21 cellular contexts compared by ENCODE assay signal in the genomic region with DNA sequence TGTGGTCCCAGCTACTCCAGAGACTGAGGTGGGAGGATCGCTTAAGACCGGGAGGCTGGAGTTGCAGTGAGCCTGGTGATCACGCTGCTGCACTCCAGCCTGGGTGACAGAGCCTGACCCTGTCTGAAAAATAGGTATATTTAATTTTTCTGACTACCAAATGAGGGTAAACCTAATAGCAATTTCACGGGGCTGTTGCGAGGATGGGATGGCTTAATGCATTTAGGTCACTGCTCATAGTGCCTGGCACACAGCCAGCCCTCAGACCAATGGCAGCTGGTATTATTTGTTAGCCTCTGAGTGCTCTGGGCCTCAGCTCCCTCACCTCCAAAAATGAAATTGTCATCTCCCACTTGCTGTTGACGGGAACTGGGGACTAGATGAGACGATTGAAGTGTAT. TPM values are rescaled to one million over a fixed set of nuclear protein-coding genes. Genes with fewer than 3 reads are reported as not detected.
DNase-seq lines count a peak whose midpoint lies in the region; TF ChIP-seq lines count a peak whose summit lies in the region.
"Had no signal": no experiment of that assay in that cellular context is flagged by ENCODE, and none has a peak within 500 bp of the region (broad histone marks: within the 10 kb centered on the region; RNA-seq: fewer than 3 reads in every experiment).

No MANE protein-coding gene starts in this region.

- H3K9me2 ChIP-seq in GM23248 (ENCODE audit: insufficient read depth) = no peaks in the 10 kb centered on the region
- H3K9me2 ChIP-seq: SK-N-SH had no signal

- intact Hi-C loops in thyroid gland (cut with DNase I) = no loop called here

- H3K79me2 ChIP-seq in mesendoderm (ENCODE audit: control insufficient read depth, insufficient read depth, low read length) (no peaks in the 10 kb centered on the region), GM23248 (ENCODE audit: insufficient read depth) (no peaks in the 10 kb centered on the region)

- H3K18ac ChIP-seq in mesendoderm (ENCODE audit: low read length) = no peak overlapping the region

- no peak overlapping the region for H4K8ac ChIP-seq in mesendoderm (ENCODE audit: low read depth, low read length)

- TF ChIP-seq POLR2A in thyroid gland (IDR thresholded peaks at IDR 0.05) = no peak

- in situ Hi-C loops in GM23248 (cut with MboI) = no loop called here

- no peaks in the 10 kb centered on the region for H3F3A ChIP-seq in GM23248 (ENCODE audit: insufficient read depth)

- no peak overlapping the region for H2BK15ac ChIP-seq in mesendoderm (replicated peaks; ENCODE audit: low read depth)

- DNase-seq in DMS 273 (lab: John Stamatoyannopoulos, UW; ENCODE audit: unreplicated experiment) (peak; percentile 50), DMS 273 treated with DMSO at 0.1 percent for 48 hours (lab: John Stamatoyannopoulos, UW) (no peak), RPMI8226 (peak; percentile 42), mesendoderm (no peak), NCI-H1694 (lab: John Stamatoyannopoulos, UW) (no peak), GM23248 (no peak), thyroid gland (no peak)
- DNase-seq: COR-L47; DMS153; KBM-7; MV-4-11; NCI-H1930; NCI-H2171 treated with DMSO at 0.1 percent for 48 hours; NK-92 treated with Interleukin-12 subunit alpha and Interleukin-12 subunit beta, amount 100 ng/mL, for 24 hours; Peyer's patch; SK-N-SH; T-cell had no signal

- H3K27me3 ChIP-seq in mesendoderm (ENCODE audit: insufficient read depth, low read length, poor library complexity) = no peaks in the 10 kb centered on the region
- no peaks in the 10 kb centered on the region for H3K27me3 ChIP-seq in GM23248 (replicated peaks; ENCODE audit: insufficient read depth)
- H3K27me3 ChIP-seq in thyroid gland = no peaks in the 10 kb centered on the region
- H3K27me3 ChIP-seq: Peyer's patch had no signal

- TF ChIP-seq EP300 in Ishikawa (IDR thresholded peaks at IDR 0.05; ENCODE audit: borderline replicate concordance) = no peak

- H2BK5ac ChIP-seq in mesendoderm (ENCODE audit: low read length) = no peak overlapping the region

- no peak for TF ChIP-seq RAD21 in Ishikawa (IDR thresholded peaks at IDR 0.05; ENCODE audit: low read depth)

- no peak overlapping the region for H3K9ac ChIP-seq in mesendoderm (ENCODE audit: low read length)
- no peak overlapping the region for H3K9ac ChIP-seq in GM23248
- H3K9ac ChIP-seq: SK-N-SH had no signal

- H2AFZ ChIP-seq in GM23248 = no peak overlapping the region

- H3K23ac ChIP-seq in mesendoderm (ENCODE audit: low read length) = no peak overlapping the region

- H3K4ac ChIP-seq in mesendoderm (ENCODE audit: low read depth, low read length) = no peak overlapping the region

- H4K20me1 ChIP-seq in GM23248 (ENCODE audit: insufficient read depth) = no peaks in the 10 kb centered on the region

- H3K36me3 ChIP-seq in mesendoderm (ENCODE audit: control insufficient read depth, insufficient read depth, low read length) (no peaks in the 10 kb centered on the region), GM23248 (ENCODE audit: low read depth) (no peaks in the 10 kb centered on the region), thyroid gland (no peaks in the 10 kb centered on the region)
- H3K36me3 ChIP-seq: Peyer's patch had no signal

- no peak overlapping the region for H4K5ac ChIP-seq in mesendoderm (ENCODE audit: low read length)

- H3K4me3 ChIP-seq in mesendoderm (ENCODE audit: low read length) (no peak overlapping the region), GM23248 (no peak overlapping the region), thyroid gland (replicated peaks in 1 of 3) (no peak overlapping the region)
- H3K4me3 ChIP-seq: Peyer's patch had no signal

- H3K9me3 ChIP-seq in GM23248 (ENCODE audit: low read depth) (no peaks in the 10 kb centered on the region), thyroid gland (no peaks in the 10 kb centered on the region)
- H3K9me3 ChIP-seq: SK-N-SH had no signal

- TF ChIP-seq CTCF in thyroid gland (IDR thresholded peaks at IDR 0.05) = no peak

- WGBS in mesendoderm (ENCODE audit: extremely low coverage, insufficient coverage, low lambda C conversion rate) = no CpG with 5 or more reads among the region's 7 CpGs
- WGBS in GM23248 (ENCODE audit: low coverage in 1 of 2, low lambda C conversion rate in 2 of 2, missing lambda C conversion rate in 2 of 2), 2 experiments = 71 to 82% methylated on average over 7 of the region's 7 CpGs
- 87 to 88% methylated on average over 7 of the region's 7 CpGs for WGBS in thyroid gland, 2 donors

- H3K56ac ChIP-seq in mesendoderm (ENCODE audit: low read length) = peak overlapping the region; percentile 15

- H3K4me2 ChIP-seq in mesendoderm (ENCODE audit: low read length) (no peak overlapping the region), GM23248 (ENCODE audit: unreplicated experiment) (no peak overlapping the region)
- H3K4me2 ChIP-seq: SK-N-SH had no signal

- no peak overlapping the region for H2BK120ac ChIP-seq in mesendoderm (ENCODE audit: low read depth, low read length)

- no peaks in the 10 kb centered on the region for H3K79me1 ChIP-seq in mesendoderm (ENCODE audit: low read length)

- H3K27ac ChIP-seq in mesendoderm (ENCODE audit: low read depth, low read length) = no peak overlapping the region
- H3K27ac ChIP-seq in GM23248 = no peak overlapping the region
- no peak overlapping the region for H3K27ac ChIP-seq in thyroid gland
- H3K27ac ChIP-seq: 22Rv1, Peyer's patch had no signal

- H2AK5ac ChIP-seq in mesendoderm (ENCODE audit: low read length) = no peak overlapping the region

- H3K4me1 ChIP-seq in mesendoderm (ENCODE audit: control insufficient read depth, low read depth, low read length) (no peaks in the 10 kb centered on the region), GM23248 (ENCODE audit: insufficient read depth) (no peaks in the 10 kb centered on the region), thyroid gland (no peaks in the 10 kb centered on the region)

TF ChIP-seq in Ishikawa, 13 proteins besides CTCF, POLR2A, EP300 and RAD21:
- TF ChIP-seq TAF1 (IDR thresholded peaks at IDR 0.05; ENCODE audit: low read depth) (no peak), NFIC (IDR thresholded peaks at IDR 0.05) (0 out of 2 replicates have a peak, but pooled peaks have one; percentile 9), FOXM1 (IDR thresholded peaks at IDR 0.05; ENCODE audit: borderline replicate concordance, low read depth) (no peak)
- TF ChIP-seq, protein P1, sequence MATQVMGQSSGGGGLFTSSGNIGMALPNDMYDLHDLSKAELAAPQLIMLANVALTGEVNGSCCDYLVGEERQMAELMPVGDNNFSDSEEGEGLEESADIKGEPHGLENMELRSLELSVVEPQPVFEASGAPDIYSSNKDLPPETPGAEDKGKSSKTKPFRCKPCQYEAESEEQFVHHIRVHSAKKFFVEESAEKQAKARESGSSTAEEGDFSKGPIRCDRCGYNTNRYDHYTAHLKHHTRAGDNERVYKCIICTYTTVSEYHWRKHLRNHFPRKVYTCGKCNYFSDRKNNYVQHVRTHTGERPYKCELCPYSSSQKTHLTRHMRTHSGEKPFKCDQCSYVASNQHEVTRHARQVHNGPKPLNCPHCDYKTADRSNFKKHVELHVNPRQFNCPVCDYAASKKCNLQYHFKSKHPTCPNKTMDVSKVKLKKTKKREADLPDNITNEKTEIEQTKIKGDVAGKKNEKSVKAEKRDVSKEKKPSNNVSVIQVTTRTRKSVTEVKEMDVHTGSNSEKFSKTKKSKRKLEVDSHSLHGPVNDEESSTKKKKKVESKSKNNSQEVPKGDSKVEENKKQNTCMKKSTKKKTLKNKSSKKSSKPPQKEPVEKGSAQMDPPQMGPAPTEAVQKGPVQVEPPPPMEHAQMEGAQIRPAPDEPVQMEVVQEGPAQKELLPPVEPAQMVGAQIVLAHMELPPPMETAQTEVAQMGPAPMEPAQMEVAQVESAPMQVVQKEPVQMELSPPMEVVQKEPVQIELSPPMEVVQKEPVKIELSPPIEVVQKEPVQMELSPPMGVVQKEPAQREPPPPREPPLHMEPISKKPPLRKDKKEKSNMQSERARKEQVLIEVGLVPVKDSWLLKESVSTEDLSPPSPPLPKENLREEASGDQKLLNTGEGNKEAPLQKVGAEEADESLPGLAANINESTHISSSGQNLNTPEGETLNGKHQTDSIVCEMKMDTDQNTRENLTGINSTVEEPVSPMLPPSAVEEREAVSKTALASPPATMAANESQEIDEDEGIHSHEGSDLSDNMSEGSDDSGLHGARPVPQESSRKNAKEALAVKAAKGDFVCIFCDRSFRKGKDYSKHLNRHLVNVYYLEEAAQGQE (IDR thresholded peaks at IDR 0.05; ENCODE audit: low read depth) = no peak

RNA-seq across cellular contexts. Expression of a gene that starts 5.9 kb away (rescaled TPM):
- 27.3 TPM for polyA plus RNA-seq in mesendoderm (2013, experiment 1 of 2)
- polyA plus RNA-seq in mesendoderm (2013, experiment 2 of 2) = 28.1 TPM
- 14.7 and 20.7 TPM in 2 replicates for total RNA-seq in GM23248 (2014; rRNA removed; shearing (Covaris generic))
- 17.7 and 20.3 TPM in 2 replicates for polyA plus RNA-seq in GM23248 (2016; fragmentation: Nextera tagmentation; extraction: Ambion mirVana)
- total RNA-seq in thyroid gland = 10 to 100 TPM; 15.5 to 25.4 (median 25.2) TPM

RNA-seq across cellular contexts. Expression of a gene that starts 11.7 kb away (rescaled TPM):
- polyA plus RNA-seq in mesendoderm (2013, experiment 1 of 2) = 0.20 TPM
- polyA plus RNA-seq in mesendoderm (2013, experiment 2 of 2) = 0.27 TPM
- total RNA-seq in GM23248 (2014; rRNA removed; shearing (Covaris generic)) = not detected in 2 replicates
- not detected in 2 replicates for polyA plus RNA-seq in GM23248 (2016; fragmentation: Nextera tagmentation; extraction: Ambion mirVana)
- under 1 TPM; 0.11 to 0.88 (median 0.62) TPM for total RNA-seq in thyroid gland
- total RNA-seq: H4, NCI-H460, Peyer's patch had no signal

Comparison
In these comparisons a context has a peak if more than half of its experiments do, and no peak if none do; other contexts are left out.
1. DNase-seq: peak in DMS 273 (single experiment) and RPMI8226 (single experiment); none in DMS 273 treated with DMSO at 0.1 percent for 48 hours (single experiment), mesendoderm (single experiment), NCI-H1694 (single experiment), GM23248 (single experiment) and thyroid gland (0 of 2).